Comparison of ENCODE assay signal across 8 cellular contexts in genomic region chr3:47825590-47825989, GRCh38. TPM values are rescaled to one million over a fixed set of nuclear protein-coding genes. Genes with fewer than 3 reads are reported as not detected.
A peak's percentile ranks its signal among the peaks of the same experiment; 100 is the strongest.
DNase-seq lines count a peak whose midpoint lies in the region; ATAC-seq, FAIRE-seq and TF ChIP-seq lines count a peak whose summit lies in the region.

No MANE protein-coding gene starts in this region.

- DNase-seq in HL-60 (ENCODE audit: low read depth in 1 of 2, low spot score in 1 of 2) (no peak), mammary epithelial cell (no peak), mucosa of descending colon (no peak), HT-29 (ENCODE audit: low spot score) (no peak), frontal cortex (ENCODE audit: low spot score in 2 of 2) (no peak)

- TF ChIP-seq CTCF in 22Rv1 (IDR thresholded peaks at IDR 0.05) (no peak), HL-60 (IDR thresholded peaks at IDR 0.05; ENCODE audit: insufficient read depth, low read length) (no peak), mammary epithelial cell (conservative IDR thresholded peaks at IDR 0.05 in 1 of 2, IDR thresholded peaks at IDR 0.05 in 1 of 2; ENCODE audit: extremely low read depth in 1 of 2, insufficient read depth in 1 of 2, low read depth in 1 of 2, low read length in 2 of 2) (no peak), mucosa of descending colon (IDR thresholded peaks at IDR 0.05) (no peak)

- dilution Hi-C loops in mammary epithelial cell (cut with HindIII; ENCODE audit: low sequenced_read_pairs) = no loop called here

- ATAC-seq in mucosa of descending colon (no peak), GM18861 (IDR thresholded peaks at IDR 0.05; ENCODE audit: unreplicated experiment) (no peak), HG03135 (IDR thresholded peaks at IDR 0.05; ENCODE audit: unreplicated experiment) (no peak)

- WGBS in mammary epithelial cell (ENCODE audit: low coverage, missing lambda C conversion rate) = 38% methylated on average over 2 of the region's 7 CpGs

- peak overlapping the region; percentile 78 for H3K27ac ChIP-seq in 22Rv1
- peak overlapping the region; percentile 90 for H3K27ac ChIP-seq in HL-60 (replicated peaks)
- peak overlapping the region; percentile 61 for H3K27ac ChIP-seq in mammary epithelial cell (ENCODE audit: insufficient read depth, low read depth, low read length)

- H3K36me3 ChIP-seq in mammary epithelial cell (ENCODE audit: insufficient read depth, low read length) = peaks cover 9% of the 10 kb centered on the region
- peaks cover 6% of the 10 kb centered on the region for H3K36me3 ChIP-seq in mucosa of descending colon (ENCODE audit: low read depth)

- H3K27me3 ChIP-seq in HL-60 (ENCODE audit: insufficient read depth, poor library complexity, severe bottlenecking) (no peaks in the 10 kb centered on the region), mammary epithelial cell (ENCODE audit: insufficient read depth, low read length) (no peaks in the 10 kb centered on the region)

- H3K4me3 ChIP-seq in HL-60 (replicated peaks; ENCODE audit: insufficient read depth, low read length) (peak overlapping the region; percentile 94), mammary epithelial cell (replicated peaks in 1 of 3; ENCODE audit: insufficient read depth in 1 of 3, low read depth in 2 of 3, low read length in 3 of 3) (peak overlapping the region; percentile 73 to 93 (median 82)), mucosa of descending colon (peak overlapping the region; percentile 89)

- H3K79me2 ChIP-seq in mammary epithelial cell (ENCODE audit: insufficient read depth, low read length) = peaks cover 44% of the 10 kb centered on the region

- H4K20me1 ChIP-seq in mammary epithelial cell (ENCODE audit: insufficient read depth, low read length) = no peaks in the 10 kb centered on the region

- CTCF ChIA-PET in mammary epithelial cell (lab: Charles Lee; ENCODE audit: low non-redundant PET) = interaction anchor here (0.6 to 1.1 kb wide), 6 partner anchors 154 to 513 kb away, joined by 3 to 5 read pairs (median 4); no protein-coding TSS in a partner anchor

- peak overlapping the region; percentile 86 for H2AFZ ChIP-seq in mammary epithelial cell (ENCODE audit: low read depth, low read length)

- no peaks in the 10 kb centered on the region for H3K9me3 ChIP-seq in mammary epithelial cell (replicated peaks; ENCODE audit: insufficient read depth, low read length)
- no peaks in the 10 kb centered on the region for H3K9me3 ChIP-seq in mucosa of descending colon

- intact Hi-C loops in mammary epithelial cell (cut with micrococcal nuclease) (loop anchor here (1.0 kb wide), 1 partner anchor 22 kb away; the partner anchor contains the start of gene DHX30), mucosa of descending colon (cut with DNase I, micrococcal nuclease) (loop anchor here in 1 of 2 donors (10.0 kb wide), 1 partner anchor 329 kb away; no protein-coding TSS in a partner anchor)

- BruUV-seq in mammary epithelial cell (replicated peaks; lab: Mats Ljungman, UMichigan) = no TSS peak

- in situ Hi-C loops in mammary epithelial cell (cut with MboI; ENCODE audit: low sequenced_read_pairs in 2 of 2) = no loop called here

- peak overlapping the region; percentile 78 for H3K4me2 ChIP-seq in mammary epithelial cell (ENCODE audit: insufficient read depth, low read depth, low read length)

- H3K9ac ChIP-seq in mammary epithelial cell (ENCODE audit: insufficient read depth, low read length) = peak overlapping the region; percentile 94

- H3K4me1 ChIP-seq in mammary epithelial cell (ENCODE audit: insufficient read depth, low read length) = peaks cover 5% of the 10 kb centered on the region
- peaks cover 16% of the 10 kb centered on the region for H3K4me1 ChIP-seq in mucosa of descending colon (ENCODE audit: low read depth)

- FAIRE-seq in frontal cortex (lab: Jason Lieb, UNC) = no peak

RNA-seq across cellular contexts. Expression of gene DHX30, which starts 22.7 kb away (rescaled TPM):
- 10 to 100 TPM; 60.5 to 61.6 TPM for total RNA-seq in mammary epithelial cell
- polyA plus RNA-seq in mammary epithelial cell = 53.4 TPM
- polyA minus RNA-seq in mammary epithelial cell = 44.0 TPM
- 10 to 100 TPM; 44.5 to 65.3 (median 45.7) TPM for total RNA-seq in mucosa of descending colon
- 86.5 and 89.3 TPM in 2 replicates for total RNA-seq in HT-29 (2014; rRNA removed; shearing (Covaris generic))
- total RNA-seq in frontal cortex = 68.9 TPM

RNA-seq across cellular contexts. Expression of gene SMARCC1, which starts 43.9 kb away (rescaled TPM):
- total RNA-seq in mammary epithelial cell (10 to 100 TPM; 52.8 to 94.1 TPM), mucosa of descending colon (100 to 1,000 TPM in 1 of 3 donors, 10 to 100 TPM in 2; 61.5 to 117 (median 71.5) TPM), frontal cortex (99.9 TPM)
- 23.8 TPM for polyA plus RNA-seq in mammary epithelial cell
- 87.3 TPM for polyA minus RNA-seq in mammary epithelial cell
- total RNA-seq in HT-29 (2014; rRNA removed; shearing (Covaris generic)) = 22.4 and 38.9 TPM in 2 replicates
